In the genomic region with DNA sequence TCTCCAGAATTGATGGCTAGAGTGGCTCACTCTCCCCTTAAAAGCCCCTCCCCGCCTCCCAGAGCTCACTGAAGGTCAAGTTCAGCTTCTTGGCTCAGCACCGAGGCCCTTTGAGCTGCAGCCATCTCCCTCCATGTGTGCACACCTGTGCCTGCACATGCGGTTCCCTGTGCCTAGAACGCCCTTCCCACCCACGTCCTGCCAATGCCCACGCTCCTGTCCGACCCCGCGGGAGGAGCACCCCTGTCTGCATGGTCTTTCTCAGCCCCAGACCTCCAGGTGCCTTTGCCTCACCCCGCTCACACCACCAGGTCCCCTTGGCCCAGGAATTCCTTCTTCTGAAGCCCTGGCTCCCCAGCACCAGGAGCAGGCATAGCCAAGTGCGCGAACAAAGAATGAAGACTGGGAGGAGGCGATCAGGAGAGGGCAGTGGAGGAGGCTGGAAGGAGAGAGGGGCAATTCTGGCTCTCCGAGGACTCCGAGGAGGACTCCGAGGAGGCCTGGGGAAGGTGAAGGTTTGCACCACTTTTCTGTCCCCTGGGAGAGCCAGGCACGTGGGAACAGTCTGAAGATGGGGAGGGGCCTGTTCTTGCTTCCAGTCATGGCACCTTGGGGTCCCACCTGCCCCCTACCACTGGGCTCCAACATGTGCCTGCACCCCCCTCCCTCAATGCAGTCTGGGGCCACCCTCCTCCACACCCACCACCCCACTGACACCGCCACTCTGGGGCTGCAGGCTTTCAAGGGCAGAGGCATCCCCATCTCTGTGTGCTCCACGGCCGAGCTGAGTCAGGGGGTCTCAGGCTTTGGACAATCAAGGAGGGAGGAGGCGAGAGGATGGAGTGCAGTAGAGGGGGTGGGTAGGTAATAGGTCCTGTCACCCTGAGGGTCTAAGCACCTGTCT, we compare ENCODE assay signal across 1 cellular context.
TF ChIP-seq lines count a peak whose summit lies in the region.

No MANE protein-coding gene starts in this region.

TF ChIP-seq in H1, 55 proteins besides CTCF, POLR2A, EP300 and RAD21:
- TF ChIP-seq SP4 (IDR thresholded peaks at IDR 0.05; ENCODE audit: low read length) (no peak), RBBP5 (IDR thresholded peaks at IDR 0.05; ENCODE audit: borderline replicate concordance, low read depth, low read length) (no peak), BRCA1 (IDR thresholded peaks at IDR 0.05; ENCODE audit: low read depth, low read length) (no peak), CBX8 (IDR thresholded peaks at IDR 0.05; ENCODE audit: borderline replicate concordance, low read depth, low read length) (no peak), SP2 (IDR thresholded peaks at IDR 0.05; ENCODE audit: low read length) (no peak), ZNF274 (IDR thresholded peaks at IDR 0.05; ENCODE audit: borderline replicate concordance, extremely low read depth, low read length) (no peak), HDAC2 (IDR thresholded peaks at IDR 0.05; ENCODE audit: borderline replicate concordance in 1 of 2, low read depth in 2 of 2, low read length in 2 of 2) (no peak), TCF12 (IDR thresholded peaks at IDR 0.05; ENCODE audit: low read depth, low read length) (no peak), NRF1 (IDR thresholded peaks at IDR 0.05; ENCODE audit: low read depth, low read length) (no peak), CREB1 (IDR thresholded peaks at IDR 0.05) (no peak), TAF7 (optimal IDR thresholded peaks at IDR 0.05; ENCODE audit: borderline replicate concordance, low read depth, low read length) (no peak)
- TF ChIP-seq, protein P1, sequence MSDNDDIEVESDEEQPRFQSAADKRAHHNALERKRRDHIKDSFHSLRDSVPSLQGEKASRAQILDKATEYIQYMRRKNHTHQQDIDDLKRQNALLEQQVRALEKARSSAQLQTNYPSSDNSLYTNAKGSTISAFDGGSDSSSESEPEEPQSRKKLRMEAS (IDR thresholded peaks at IDR 0.05) = no peak
